1 cellular context compared by ENCODE assay signal in genomic region chr22:37676691-37677627, GRCh38.
TF ChIP-seq lines count a peak whose summit lies in the region.

No MANE protein-coding gene starts in this region.

TF ChIP-seq in A549, 52 proteins besides CTCF, POLR2A, EP300 and RAD21 (continued from another document):
- TF ChIP-seq GATA3 (IDR thresholded peaks at IDR 0.05; ENCODE audit: borderline replicate concordance) (0 out of 2 replicates have a peak, but pooled peaks have one; percentile 22), TFCP2L1 (CRISPR knock-in tag; IDR thresholded peaks at IDR 0.05) (no peak), FOSL2 (IDR thresholded peaks at IDR 0.05) (no peak; the same call in 1 of the 2 replicates), FOSL2 (CRISPR knock-in tag; IDR thresholded peaks at IDR 0.05) (peak; percentile 60), BCL3 (IDR thresholded peaks at IDR 0.05) (peak; percentile 31; the same call in 1 of the 3 replicates), MAX (IDR thresholded peaks at IDR 0.05) (peak; percentile 31; the same call in 1 of the 2 replicates), RNF2 (IDR thresholded peaks at IDR 0.05; ENCODE audit: borderline replicate concordance, low read depth) (no peak), SMC3 (IDR thresholded peaks at IDR 0.05) (no peak), USF2 (IDR thresholded peaks at IDR 0.05) (no peak), NFE2L2 (conservative IDR thresholded peaks at IDR 0.05; ENCODE audit: low read length) (no peak)
- TF ChIP-seq, protein P1, sequence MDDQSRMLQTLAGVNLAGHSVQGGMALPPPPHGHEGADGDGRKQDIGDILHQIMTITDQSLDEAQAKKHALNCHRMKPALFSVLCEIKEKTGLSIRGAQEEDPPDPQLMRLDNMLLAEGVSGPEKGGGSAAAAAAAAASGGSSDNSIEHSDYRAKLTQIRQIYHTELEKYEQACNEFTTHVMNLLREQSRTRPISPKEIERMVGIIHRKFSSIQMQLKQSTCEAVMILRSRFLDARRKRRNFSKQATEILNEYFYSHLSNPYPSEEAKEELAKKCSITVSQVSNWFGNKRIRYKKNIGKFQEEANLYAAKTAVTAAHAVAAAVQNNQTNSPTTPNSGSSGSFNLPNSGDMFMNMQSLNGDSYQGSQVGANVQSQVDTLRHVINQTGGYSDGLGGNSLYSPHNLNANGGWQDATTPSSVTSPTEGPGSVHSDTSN (IDR thresholded peaks at IDR 0.05) = no peak
